10 cellular contexts compared by ENCODE assay signal in genomic region chr5:126369995-126370731, GRCh38. TPM values are rescaled to one million over a fixed set of nuclear protein-coding genes. Genes with fewer than 3 reads are reported as not detected.
DNase-seq lines count a peak whose midpoint lies in the region; ATAC-seq and TF ChIP-seq lines count a peak whose summit lies in the region.
"Had no signal": no experiment of that assay in that cellular context is flagged by ENCODE, and none has a peak within 500 bp of the region (broad histone marks: within the 10 kb centered on the region; RNA-seq: fewer than 3 reads in every experiment).

No MANE protein-coding gene starts in this region.

- TF ChIP-seq CTCF in Panc1 (IDR thresholded peaks at IDR 0.05) (peak; percentile 17; the same call in 1 of the 2 replicates), fibroblast of mammary gland (conservative IDR thresholded peaks at IDR 0.05; ENCODE audit: control insufficient read depth, insufficient read depth, low read depth, low read length) (peak; percentile 14), GM13977 (IDR thresholded peaks at IDR 0.05; ENCODE audit: extremely low read depth, insufficient read depth, missing control alignments) (no peak)

- ATAC-seq in Panc1 (peak; percentile 61; the same call in 1 of the 2 replicates), GM21619 (IDR thresholded peaks at IDR 0.05; ENCODE audit: unreplicated experiment) (no peak)

- H3K27me3 ChIP-seq in Panc1 (ENCODE audit: control insufficient read depth, insufficient read depth, low read length) (no peaks in the 10 kb centered on the region), neuron (ENCODE audit: insufficient read depth, low read length) (no peaks in the 10 kb centered on the region)

- H3K4me1 ChIP-seq in Panc1 (ENCODE audit: control insufficient read depth, insufficient read depth, low read length) (peaks cover 25% of the 10 kb centered on the region), neuron (ENCODE audit: insufficient read depth, low read length) (peaks cover 9% of the 10 kb centered on the region)

- H3K4me3 ChIP-seq in Panc1 (ENCODE audit: low read depth in 2 of 2, low read length in 2 of 2) (no peak overlapping the region), fibroblast of mammary gland (ENCODE audit: control insufficient read depth, low read depth, low read length) (no peak overlapping the region), neuron (ENCODE audit: low read length) (no peak overlapping the region)

- no TSS peak for BruUV-seq in Panc1 (replicated peaks; lab: Mats Ljungman, UMichigan)

- intact Hi-C loops in Panc1 (cut with micrococcal nuclease; ENCODE audit: unreplicated experiment), result no loop called here

- in situ Hi-C loops in Panc1 (cut with HindIII; ENCODE audit: low pct_unique_long_range_greater_than_20kb, low sequenced_read_pairs) (loop anchor here (25.0 kb wide), 1 partner anchor 167 kb away; no protein-coding TSS in a partner anchor), GM13977 (cut with MboI; ENCODE audit: low pct_unique_long_range_greater_than_20kb, low sequenced_read_pairs, unreplicated experiment) (no loop called here)

- H2AFZ ChIP-seq in neuron (ENCODE audit: low read depth, low read length), result peak overlapping the region; percentile 14

- H3K36me3 ChIP-seq in Panc1 (ENCODE audit: control insufficient read depth, insufficient read depth, low read length) (no peaks in the 10 kb centered on the region), neuron (ENCODE audit: insufficient read depth, low read length) (no peaks in the 10 kb centered on the region)

- H3K9me3 ChIP-seq in Panc1 (ENCODE audit: control insufficient read depth, insufficient read depth, low read depth, low read length), result no peaks in the 10 kb centered on the region
- no peaks in the 10 kb centered on the region for H3K9me3 ChIP-seq in neuron (ENCODE audit: low read length)

- peak overlapping the region; percentile 80 for H3K27ac ChIP-seq in Panc1 (ENCODE audit: low read length)

- DNase-seq in DMS114 treated with DMSO at 0.1 percent for 48 hours (lab: John Stamatoyannopoulos, UW; ENCODE audit: unreplicated experiment) (peak; percentile 19), Panc1 (ENCODE audit: low read depth, low spot score) (no peak), fibroblast of mammary gland (ENCODE audit: low read depth) (no peak), RPMI8226 (no peak), GM13977 (ENCODE audit: low spot score) (no peak)
- DNase-seq in NK-92 treated with Interleukin-12 subunit alpha and Interleukin-12 subunit beta, amount 100 ng/mL, for 24 hours (lab: John Stamatoyannopoulos, UW), result no peak
- DNase-seq: SIG-M5; stimulated activated CD4-positive, alpha-beta T cell treated with anti-CD3 and anti-CD28 coated beads, Interleukin-4, amount 100 ng/mL, for 1 hour had no signal

- POLR2A ChIA-PET in Panc1 (lab: Charles Lee), result no interaction called here

- CTCF ChIA-PET in Panc1 (lab: Charles Lee), result interaction anchor here (0.6 kb wide), 1 partner anchor 1176 kb away, joined by 3 read pairs; no protein-coding TSS in a partner anchor

RNA-seq across cellular contexts. Expression of gene GRAMD2B, which starts 53.0 kb away (rescaled TPM):
- total RNA-seq in Panc1 (2021; ENCODE audit: unreplicated experiment), result 4.1 TPM
- 5.0 TPM for polyA plus RNA-seq in Panc1 (2012; ENCODE audit: insufficient read length)
